Comparison of ENCODE assay signal across 1 cellular context in genomic region chr12:88566430-88566829, GRCh38.
TF ChIP-seq lines count a peak whose summit lies in the region.

No MANE protein-coding gene starts in this region.

TF ChIP-seq in HEK293, 187 proteins besides CTCF, POLR2A, EP300 and RAD21 (continued from another document):
- TF ChIP-seq, protein P1, sequence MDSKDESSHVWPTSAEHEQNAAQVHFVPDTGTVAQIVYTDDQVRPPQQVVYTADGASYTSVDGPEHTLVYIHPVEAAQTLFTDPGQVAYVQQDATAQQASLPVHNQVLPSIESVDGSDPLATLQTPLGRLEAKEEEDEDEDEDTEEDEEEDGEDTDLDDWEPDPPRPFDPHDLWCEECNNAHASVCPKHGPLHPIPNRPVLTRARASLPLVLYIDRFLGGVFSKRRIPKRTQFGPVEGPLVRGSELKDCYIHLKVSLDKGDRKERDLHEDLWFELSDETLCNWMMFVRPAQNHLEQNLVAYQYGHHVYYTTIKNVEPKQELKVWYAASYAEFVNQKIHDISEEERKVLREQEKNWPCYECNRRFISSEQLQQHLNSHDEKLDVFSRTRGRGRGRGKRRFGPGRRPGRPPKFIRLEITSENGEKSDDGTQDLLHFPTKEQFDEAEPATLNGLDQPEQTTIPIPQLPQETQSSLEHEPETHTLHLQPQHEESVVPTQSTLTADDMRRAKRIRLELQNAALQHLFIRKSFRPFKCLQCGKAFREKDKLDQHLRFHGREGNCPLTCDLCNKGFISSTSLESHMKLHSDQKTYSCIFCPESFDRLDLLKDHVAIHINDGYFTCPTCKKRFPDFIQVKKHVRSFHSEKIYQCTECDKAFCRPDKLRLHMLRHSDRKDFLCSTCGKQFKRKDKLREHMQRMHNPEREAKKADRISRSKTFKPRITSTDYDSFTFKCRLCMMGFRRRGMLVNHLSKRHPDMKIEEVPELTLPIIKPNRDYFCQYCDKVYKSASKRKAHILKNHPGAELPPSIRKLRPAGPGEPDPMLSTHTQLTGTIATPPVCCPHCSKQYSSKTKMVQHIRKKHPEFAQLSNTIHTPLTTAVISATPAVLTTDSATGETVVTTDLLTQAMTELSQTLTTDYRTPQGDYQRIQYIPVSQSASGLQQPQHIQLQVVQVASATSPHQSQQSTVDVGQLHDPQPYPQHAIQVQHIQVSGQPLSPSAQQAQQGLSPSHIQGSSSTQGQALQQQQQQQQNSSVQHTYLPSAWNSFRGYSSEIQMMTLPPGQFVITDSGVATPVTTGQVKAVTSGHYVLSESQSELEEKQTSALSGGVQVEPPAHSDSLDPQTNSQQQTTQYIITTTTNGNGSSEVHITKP (tag by site-specific recombination; IDR thresholded peaks at IDR 0.05): peak; percentile 37; the same call in 1 of the 2 replicates
- TF ChIP-seq ZNF202 (tag by site-specific recombination; IDR thresholded peaks at IDR 0.05; ENCODE audit: borderline replicate concordance) (no peak), ZNF768 (tag by site-specific recombination; IDR thresholded peaks at IDR 0.05) (no peak), SCRT2 (tag by site-specific recombination; IDR thresholded peaks at IDR 0.05) (0 out of 2 replicates have a peak, but pooled peaks have one; percentile 5), ZNF610 (tag by site-specific recombination; IDR thresholded peaks at IDR 0.05; ENCODE audit: borderline replicate concordance) (no peak), ZNF433 (tag by site-specific recombination; IDR thresholded peaks at IDR 0.05; ENCODE audit: low read depth) (no peak), TSHZ1 (tag by site-specific recombination; IDR thresholded peaks at IDR 0.05; ENCODE audit: borderline replicate concordance) (no peak), ZNF214 (tag by site-specific recombination; IDR thresholded peaks at IDR 0.05; ENCODE audit: borderline replicate concordance) (no peak), ZNF785 (tag by site-specific recombination; IDR thresholded peaks at IDR 0.05) (no peak), ZFP3 (tag by site-specific recombination; IDR thresholded peaks at IDR 0.05; ENCODE audit: low read depth) (no peak), GLI2 (tag by site-specific recombination; IDR thresholded peaks at IDR 0.05; ENCODE audit: borderline replicate concordance, low read depth) (no peak), KLF7 (tag by site-specific recombination; IDR thresholded peaks at IDR 0.05; ENCODE audit: borderline replicate concordance) (no peak), ZNF514 (tag by site-specific recombination; IDR thresholded peaks at IDR 0.05) (no peak), ZSCAN23 (tag by site-specific recombination; IDR thresholded peaks at IDR 0.05) (no peak), ZBTB48 (tag by site-specific recombination; IDR thresholded peaks at IDR 0.05) (no peak), ZNF658 (tag by site-specific recombination; IDR thresholded peaks at IDR 0.05) (no peak), ZFP69B (tag by site-specific recombination; IDR thresholded peaks at IDR 0.05) (no peak), ZNF280D (tag by site-specific recombination; IDR thresholded peaks at IDR 0.05) (no peak), ZNF266 (tag by site-specific recombination; IDR thresholded peaks at IDR 0.05; ENCODE audit: low read depth) (no peak), ZNF660 (tag by site-specific recombination; IDR thresholded peaks at IDR 0.05) (no peak), ZNF248 (tag by site-specific recombination; IDR thresholded peaks at IDR 0.05) (no peak), WT1 (tag by site-specific recombination; IDR thresholded peaks at IDR 0.05) (no peak), ZBTB20 (tag by site-specific recombination; IDR thresholded peaks at IDR 0.05) (no peak), FEZF1 (tag by site-specific recombination; IDR thresholded peaks at IDR 0.05) (peak; percentile 44; the same call in 1 of the 2 replicates)
- TF ChIP-seq, protein P2, sequence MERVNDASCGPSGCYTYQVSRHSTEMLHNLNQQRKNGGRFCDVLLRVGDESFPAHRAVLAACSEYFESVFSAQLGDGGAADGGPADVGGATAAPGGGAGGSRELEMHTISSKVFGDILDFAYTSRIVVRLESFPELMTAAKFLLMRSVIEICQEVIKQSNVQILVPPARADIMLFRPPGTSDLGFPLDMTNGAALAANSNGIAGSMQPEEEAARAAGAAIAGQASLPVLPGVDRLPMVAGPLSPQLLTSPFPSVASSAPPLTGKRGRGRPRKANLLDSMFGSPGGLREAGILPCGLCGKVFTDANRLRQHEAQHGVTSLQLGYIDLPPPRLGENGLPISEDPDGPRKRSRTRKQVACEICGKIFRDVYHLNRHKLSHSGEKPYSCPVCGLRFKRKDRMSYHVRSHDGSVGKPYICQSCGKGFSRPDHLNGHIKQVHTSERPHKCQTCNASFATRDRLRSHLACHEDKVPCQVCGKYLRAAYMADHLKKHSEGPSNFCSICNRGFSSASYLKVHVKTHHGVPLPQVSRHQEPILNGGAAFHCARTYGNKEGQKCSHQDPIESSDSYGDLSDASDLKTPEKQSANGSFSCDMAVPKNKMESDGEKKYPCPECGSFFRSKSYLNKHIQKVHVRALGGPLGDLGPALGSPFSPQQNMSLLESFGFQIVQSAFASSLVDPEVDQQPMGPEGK (tag by site-specific recombination; IDR thresholded peaks at IDR 0.05): no peak
- TF ChIP-seq, protein P3, sequence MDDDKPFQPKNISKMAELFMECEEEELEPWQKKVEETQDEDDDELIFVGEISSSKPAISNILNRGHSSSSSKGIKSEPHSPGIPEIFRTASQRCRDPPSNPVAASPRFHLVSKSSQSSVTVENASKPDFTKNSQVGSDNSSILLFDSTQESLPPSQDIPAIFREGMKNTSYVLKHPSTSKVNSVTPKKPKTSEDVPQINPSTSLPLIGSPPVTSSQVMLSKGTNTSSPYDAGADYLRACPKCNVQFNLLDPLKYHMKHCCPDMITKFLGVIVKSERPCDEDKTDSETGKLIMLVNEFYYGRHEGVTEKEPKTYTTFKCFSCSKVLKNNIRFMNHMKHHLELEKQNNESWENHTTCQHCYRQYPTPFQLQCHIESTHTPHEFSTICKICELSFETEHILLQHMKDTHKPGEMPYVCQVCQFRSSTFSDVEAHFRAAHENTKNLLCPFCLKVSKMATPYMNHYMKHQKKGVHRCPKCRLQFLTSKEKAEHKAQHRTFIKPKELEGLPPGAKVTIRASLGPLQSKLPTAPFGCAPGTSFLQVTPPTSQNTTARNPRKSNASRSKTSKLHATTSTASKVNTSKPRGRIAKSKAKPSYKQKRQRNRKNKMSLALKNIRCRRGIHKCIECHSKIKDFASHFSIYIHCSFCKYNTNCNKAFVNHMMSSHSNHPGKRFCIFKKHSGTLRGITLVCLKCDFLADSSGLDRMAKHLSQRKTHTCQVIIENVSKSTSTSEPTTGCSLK (tag by site-specific recombination; IDR thresholded peaks at IDR 0.05): no peak
- TF ChIP-seq, protein P4, sequence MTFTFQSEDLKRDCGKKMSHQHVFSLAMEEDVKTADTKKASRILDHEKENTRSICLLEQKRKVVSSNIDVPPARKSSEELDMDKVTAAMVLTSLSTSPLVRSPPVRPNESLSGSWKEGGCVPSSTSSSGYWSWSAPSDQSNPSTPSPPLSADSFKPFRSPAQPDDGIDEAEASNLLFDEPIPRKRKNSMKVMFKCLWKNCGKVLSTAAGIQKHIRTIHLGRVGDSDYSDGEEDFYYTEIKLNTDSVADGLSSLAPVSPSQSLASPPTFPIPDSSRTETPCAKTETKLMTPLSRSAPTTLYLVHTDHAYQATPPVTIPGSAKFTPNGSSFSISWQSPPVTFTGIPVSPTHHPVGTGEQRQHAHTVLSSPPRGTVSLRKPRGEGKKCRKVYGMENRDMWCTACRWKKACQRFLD (tag by site-specific recombination; IDR thresholded peaks at IDR 0.05): no peak
